ENCODE assay signal across 18 cellular contexts in genomic region chr9:132192728-132193127, GRCh38. TPM values are rescaled to one million over a fixed set of nuclear protein-coding genes. Genes with fewer than 3 reads are reported as not detected.
DNase-seq lines count a peak whose midpoint lies in the region; ATAC-seq and TF ChIP-seq lines count a peak whose summit lies in the region.
"Had no signal": no experiment of that assay in that cellular context is flagged by ENCODE, and none has a peak within 500 bp of the region (broad histone marks: within the 10 kb centered on the region; RNA-seq: fewer than 3 reads in every experiment).

No MANE protein-coding gene starts in this region.

- DNase-seq in NCI-H146 treated with DMSO at 0.1 percent for 48 hours (lab: John Stamatoyannopoulos, UW; ENCODE audit: unreplicated experiment) (peak; percentile 10), hippocampal formation (lab: John Stamatoyannopoulos, UW) (peak; percentile 61 to 75), putamen (ENCODE audit: low spot score) (peak; percentile 89), WTC11 (ENCODE audit: low spot score) (no peak), GM23338 (ENCODE audit: low spot score) (no peak), iPS-NIHi11 (ENCODE audit: low spot score) (no peak)
- DNase-seq: activated CD4-positive, CD25-positive, alpha-beta regulatory T cell; central memory CD4-positive, alpha-beta T cell; DMS53; KBM-7; left ventricle myocardium inferior; MV-4-11; psoas muscle; SIG-M5 had no signal

- CTCF ChIA-PET in WTC11 (lab: Charles Lee): interaction anchor here (0.7 to 2.8 kb wide), 4 partner anchors 9 to 60 kb away, joined by 3 to 12 read pairs (median 6); no protein-coding TSS in a partner anchor

- no peak overlapping the region for H3K4me2 ChIP-seq in GM23338

- H3K4me1 Mint-ChIP-seq in WTC11 (peaks cover under 1% of the 10 kb centered on the region; the same call in 1 of the 2 replicates), GM23338 (peaks cover under 1% of the 10 kb centered on the region)
- H3K4me1 Mint-ChIP-seq: activated T-helper 17 cell treated with anti-CD3 and anti-CD28 coated beads, Interleukin-2, amount 50 U/mL, for 72 hours had no signal

- TF ChIP-seq CTCF in WI38 (IDR thresholded peaks at IDR 0.05; ENCODE audit: low read depth, low read length) (no peak), WTC11 (IDR thresholded peaks at IDR 0.05) (no peak), GM23338 (conservative IDR thresholded peaks at IDR 0.05; ENCODE audit: low read depth in 2 of 2) (no peak)

- no peaks in the 10 kb centered on the region for H3K36me3 ChIP-seq in GM23338 (ENCODE audit: insufficient read depth)
- H3K36me3 ChIP-seq: left ventricle myocardium inferior, tibial nerve had no signal

- peaks cover 2% of the 10 kb centered on the region; the same call in 1 of the 2 replicates for H3K27me3 ChIP-seq in GM23338 (ENCODE audit: insufficient read depth)

- H2AFZ ChIP-seq in GM23338: no peak overlapping the region

- no peaks in the 10 kb centered on the region for H3K9me2 ChIP-seq in GM23338 (ENCODE audit: insufficient read depth)

- no peaks in the 10 kb centered on the region for H4K20me1 ChIP-seq in GM23338 (replicated peaks; ENCODE audit: insufficient read depth)

- peaks cover 16% of the 10 kb centered on the region for H3K27me3 Mint-ChIP-seq in WTC11 (ENCODE audit: low read depth)
- peaks cover 6% of the 10 kb centered on the region for H3K27me3 Mint-ChIP-seq in GM23338 (ENCODE audit: insufficient read depth, low read depth, poor library complexity)

- POLR2A ChIA-PET in WTC11 (lab: Charles Lee): no interaction called here

- no peak overlapping the region for H3K27ac ChIP-seq in GM23338 (ENCODE audit: low read depth)
- H3K27ac ChIP-seq: left ventricle myocardium inferior, psoas muscle, tibial nerve had no signal

- H3F3A ChIP-seq in GM23338 (replicated peaks; ENCODE audit: low read depth): no peaks in the 10 kb centered on the region

- ATAC-seq in WTC11: no peak
- ATAC-seq in GM23338: no peak
- ATAC-seq: activated T-helper 17 cell treated with anti-CD3 and anti-CD28 coated beads, Interleukin-2, amount 50 U/mL, for 72 hours; psoas muscle had no signal

- no peaks in the 10 kb centered on the region for H3K36me3 Mint-ChIP-seq in WTC11
- H3K36me3 Mint-ChIP-seq in GM23338 (ENCODE audit: low read depth): no peaks in the 10 kb centered on the region

- peaks cover 2% of the 10 kb centered on the region; the same call in 1 of the 2 replicates for H3K4me1 ChIP-seq in GM23338 (ENCODE audit: insufficient read depth)
- H3K4me1 ChIP-seq: left ventricle myocardium inferior, psoas muscle, tibial nerve had no signal

- H3K79me2 ChIP-seq in GM23338 (replicated peaks; ENCODE audit: insufficient read depth): no peaks in the 10 kb centered on the region

- H3K4me3 Mint-ChIP-seq in WTC11 (no peak overlapping the region), GM23338 (no peak overlapping the region; the same call in 2 of the 3 replicates)
- H3K4me3 Mint-ChIP-seq: activated T-helper 17 cell treated with anti-CD3 and anti-CD28 coated beads, Interleukin-2, amount 50 U/mL, for 72 hours; T-helper 1 cell treated with Interleukin-12 subunit alpha and Interleukin-12 subunit beta and Interleukin-4 antibody, amounts not matched to agents 30 μg/mL and 1 μg/mL, for 36 hours had no signal

- H3K9me3 Mint-ChIP-seq in WTC11 (no peaks in the 10 kb centered on the region), GM23338 (no peaks in the 10 kb centered on the region)
- H3K9me3 Mint-ChIP-seq: activated T-helper 17 cell treated with anti-CD3 and anti-CD28 coated beads, Interleukin-2, amount 50 U/mL, for 72 hours; T-helper 1 cell treated with Interleukin-12 subunit alpha and Interleukin-12 subunit beta and Interleukin-4 antibody, amounts not matched to agents 30 μg/mL and 1 μg/mL, for 36 hours had no signal

- H3K4me3 ChIP-seq in WI38 (ENCODE audit: low read depth, low read length) (peak overlapping the region; percentile 32; the same call in 1 of the 2 replicates), GM23338 (no peak overlapping the region)
- H3K4me3 ChIP-seq: left ventricle myocardium inferior, psoas muscle, tibial nerve had no signal

- H3K27ac Mint-ChIP-seq in WTC11: no peak overlapping the region
- no peak overlapping the region for H3K27ac Mint-ChIP-seq in GM23338
- H3K27ac Mint-ChIP-seq: activated T-helper 17 cell treated with anti-CD3 and anti-CD28 coated beads, Interleukin-2, amount 50 U/mL, for 72 hours; T-helper 1 cell treated with Interleukin-12 subunit alpha and Interleukin-12 subunit beta and Interleukin-4 antibody, amounts not matched to agents 30 μg/mL and 1 μg/mL, for 36 hours had no signal

TF ChIP-seq in WTC11, 78 proteins besides CTCF, POLR2A, EP300 and RAD21 (continues in another document):
- no peak for TF ChIP-seq ARID4B (CRISPR knock-in tag; IDR thresholded peaks at IDR 0.05; ENCODE audit: borderline replicate concordance)

TF ChIP-seq in GM23338, 12 proteins besides CTCF, POLR2A, EP300 and RAD21:
- TF ChIP-seq ZNF114 (CRISPR knock-in tag; IDR thresholded peaks at IDR 0.05) (no peak), ZNF331 (CRISPR knock-in tag; IDR thresholded peaks at IDR 0.05; ENCODE audit: low read depth) (no peak), ZNF462 (CRISPR knock-in tag; IDR thresholded peaks at IDR 0.05) (no peak), POLR2AphosphoS5 (IDR thresholded peaks at IDR 0.05; ENCODE audit: low read depth) (no peak), CREB1 (CRISPR knock-in tag; IDR thresholded peaks at IDR 0.05; ENCODE audit: low read depth) (no peak), EZH2phosphoT487 (IDR thresholded peaks at IDR 0.05; ENCODE audit: unreplicated experiment) (no peak)

RNA-seq across cellular contexts. Expression of gene NTNG2, which starts 30.9 kb away (rescaled TPM):
- total RNA-seq in WTC11 (2021): 3.1 to 4.2 TPM (median 3.3 TPM) in 3 replicates
- 0.39 and 1.7 TPM in 2 replicates for total RNA-seq in GM23338 (2014; rRNA removed; shearing (Covaris generic))
- 0.42 and 0.99 TPM in 2 replicates for polyA plus RNA-seq in GM23338 (2016; fragmentation: Nextera tagmentation; extraction: Ambion mirVana)

Comparison
In these comparisons a context has a peak if more than half of its experiments do, and no peak if none do; other contexts are left out.
1. DNase-seq: peak in NCI-H146 treated with DMSO at 0.1 percent for 48 hours (single experiment), hippocampal formation (2 of 2) and putamen (single experiment); none in WTC11 (single experiment), GM23338 (single experiment) and iPS-NIHi11 (single experiment).